In genomic region chr11:65026810-65027209, GRCh38 we compare ENCODE assay signal across 8 cellular contexts. TPM values are rescaled to one million over a fixed set of nuclear protein-coding genes. Genes with fewer than 3 reads are reported as not detected.
DNase-seq lines count a peak whose midpoint lies in the region; ATAC-seq and TF ChIP-seq lines count a peak whose summit lies in the region.

No MANE protein-coding gene starts in this region.

- peaks cover 0 to 4% (median 0%) of the 10 kb centered on the region in 3 donors for H3K36me3 Mint-ChIP-seq in naive thymus-derived CD8-positive, alpha-beta T cell

- peak overlapping the region; percentile 79 for H3K27ac ChIP-seq in KOPT-K1 (ENCODE audit: low read depth, low read length, poor library complexity, severe bottlenecking)

- H3K9me3 ChIP-seq in KOPT-K1 (ENCODE audit: insufficient read depth, low read length, poor library complexity, severe bottlenecking) = no peaks in the 10 kb centered on the region

- no peaks in the 10 kb centered on the region for H3K27me3 Mint-ChIP-seq in naive thymus-derived CD8-positive, alpha-beta T cell

- H3K36me3 ChIP-seq in KOPT-K1 (ENCODE audit: insufficient read depth, low read length) = peaks cover 7% of the 10 kb centered on the region; the same call in 1 of the 2 replicates

- no peak for ATAC-seq in naive thymus-derived CD8-positive, alpha-beta T cell
- ATAC-seq in HG02870 (IDR thresholded peaks at IDR 0.05; ENCODE audit: unreplicated experiment) (no peak), HG02759 (IDR thresholded peaks at IDR 0.05; ENCODE audit: unreplicated experiment) (no peak), HG02885 (IDR thresholded peaks at IDR 0.05; ENCODE audit: poor library complexity, unreplicated experiment) (no peak)

- H3K9me3 Mint-ChIP-seq in naive thymus-derived CD8-positive, alpha-beta T cell = no peaks in the 10 kb centered on the region

- in situ Hi-C loops in GM13976 (cut with MboI; ENCODE audit: low sequenced_read_pairs, unreplicated experiment) = no loop called here

- peak overlapping the region; percentile 46 to 91 (median 84) for H3K4me3 Mint-ChIP-seq in naive thymus-derived CD8-positive, alpha-beta T cell

- TF ChIP-seq CTCF in AG09309 (IDR thresholded peaks at IDR 0.05; ENCODE audit: control insufficient read depth, insufficient read depth, low read depth, low read length, missing control alignments) (no peak), choroid plexus epithelial cell (conservative IDR thresholded peaks at IDR 0.05; ENCODE audit: low read depth, low read length) (no peak), GM13976 (IDR thresholded peaks at IDR 0.05; ENCODE audit: borderline replicate concordance, control extremely low read depth, extremely low read depth, insufficient read depth, missing control alignments) (no peak)

- H3K27ac Mint-ChIP-seq in naive thymus-derived CD8-positive, alpha-beta T cell = peak overlapping the region in 9 of 10 donors; percentile 79 to 96 (median 91)

- peak overlapping the region; percentile 78 for H3K4me3 ChIP-seq in AG09309 (ENCODE audit: control insufficient read depth, low read depth, low read length)
- H3K4me3 ChIP-seq in choroid plexus epithelial cell (ENCODE audit: low read depth, low read length) = peak overlapping the region; percentile 81

- DNase-seq in AG09309 (ENCODE audit: low read depth) (no peak), choroid plexus epithelial cell (ENCODE audit: low read depth) (no peak), GM13976 (ENCODE audit: low spot score) (no peak)
- peak in 1 of 10 donors; percentile 21 for DNase-seq in naive thymus-derived CD8-positive, alpha-beta T cell

- H3K4me1 Mint-ChIP-seq in naive thymus-derived CD8-positive, alpha-beta T cell = peaks cover 7 to 23% (median 20%) of the 10 kb centered on the region in 4 donors

- POLR2A ChIA-PET in naive thymus-derived CD8-positive, alpha-beta T cell (lab: Charles Lee) = interaction anchor here (0.8 to 2.2 kb wide), 5 partner anchors 11 to 85 kb away, joined by 3 to 8 read pairs (median 5); partner anchors contain the start of genes ARL2, CDCA5, TM7SF2 and VPS51

RNA-seq across cellular contexts. Expression of gene SNX15, which starts 0.4 kb away (rescaled TPM):
- 10 to 100 TPM; 27.3 to 29.6 TPM for total RNA-seq in naive thymus-derived CD8-positive, alpha-beta T cell
- polyA plus RNA-seq in naive thymus-derived CD8-positive, alpha-beta T cell = 10 to 100 TPM; 10.5 to 11.9 (median 11.9) TPM

RNA-seq across cellular contexts. Expression of gene ARL2, which starts 12.8 kb away (rescaled TPM):
- 10 to 100 TPM; 37.0 to 38.4 TPM for total RNA-seq in naive thymus-derived CD8-positive, alpha-beta T cell
- polyA plus RNA-seq in naive thymus-derived CD8-positive, alpha-beta T cell = 100 to 1,000 TPM; 108 to 135 (median 122) TPM

RNA-seq across cellular contexts. Expression of gene SAC3D1, which starts 14.2 kb away (rescaled TPM):
- total RNA-seq in naive thymus-derived CD8-positive, alpha-beta T cell = 1 to 10 TPM; 6.7 to 9.4 TPM
- 10 to 100 TPM in 2 of 3 donors, 1 to 10 TPM in 1; 6.7 to 13.9 (median 10.7) TPM for polyA plus RNA-seq in naive thymus-derived CD8-positive, alpha-beta T cell

RNA-seq across cellular contexts. Expression of gene BATF2, which starts 30.0 kb away (rescaled TPM):
- not detected for total RNA-seq in naive thymus-derived CD8-positive, alpha-beta T cell
- not detected for polyA plus RNA-seq in naive thymus-derived CD8-positive, alpha-beta T cell

RNA-seq across cellular contexts. Expression of gene NAALADL1, which starts 31.5 kb away (rescaled TPM):
- total RNA-seq in naive thymus-derived CD8-positive, alpha-beta T cell = 10 to 100 TPM; 30.1 to 33.9 TPM
- 10 to 100 TPM; 14.0 to 22.2 (median 14.3) TPM for polyA plus RNA-seq in naive thymus-derived CD8-positive, alpha-beta T cell
